In the genomic region with DNA sequence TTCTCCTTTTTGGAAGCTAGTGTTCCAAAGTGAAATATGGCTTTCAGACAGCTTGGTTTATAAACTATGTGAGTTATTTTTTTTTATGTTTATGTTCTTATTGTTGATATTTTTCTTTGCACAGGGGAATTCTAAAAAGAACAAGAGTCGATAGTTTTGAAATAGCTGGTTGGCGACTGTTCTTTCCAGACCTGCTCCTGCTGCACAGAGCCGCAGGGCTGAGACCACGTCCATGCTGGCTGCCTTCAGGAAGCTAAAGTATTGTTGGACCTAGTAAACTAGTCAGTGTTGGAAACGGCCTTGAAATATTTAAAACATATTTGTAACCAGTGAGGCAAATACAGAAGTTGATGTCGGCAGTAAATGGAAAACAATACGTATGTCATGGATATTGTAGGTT, we compare ENCODE assay signal across 30 cellular contexts. TPM values are rescaled to one million over a fixed set of nuclear protein-coding genes. Genes with fewer than 3 reads are reported as not detected.
DNase-seq lines count a peak whose midpoint lies in the region; ATAC-seq, FAIRE-seq and TF ChIP-seq lines count a peak whose summit lies in the region.
"Had no signal": no experiment of that assay in that cellular context is flagged by ENCODE, and none has a peak within 500 bp of the region (broad histone marks: within the 10 kb centered on the region; RNA-seq: fewer than 3 reads in every experiment).

No MANE protein-coding gene starts in this region.

- DNase-seq in right cardiac atrium (peak in 1 of 3 donors; percentile 70), heart left ventricle (no peak), fibroblast of the aortic adventitia (ENCODE audit: low read depth) (peak; percentile 36), sigmoid colon (no peak), aorta (no peak), GM12892 (ENCODE audit: insufficient read length) (no peak), chondrocyte (ENCODE audit: low spot score) (no peak)
- DNase-seq: ACHN; activated CD4-positive, alpha-beta T cell treated with anti-CD3 and anti-CD28 coated beads for 48 hours; activated effector memory CD4-positive, alpha-beta T cell treated with anti-CD3 and anti-CD28 coated beads, Interleukin-2, amount 50 U/mL, for 16 hours; activated naive CD8-positive, alpha-beta T cell treated with anti-CD3 and anti-CD28 coated beads, Interleukin-2, amount 10 ng/mL, durations not matched to agents 7 days and 5 days; activated T-cell treated with anti-CD3 and anti-CD28 coated beads, Interleukin-2, amount 50 U/mL, for 1 hour; body of pancreas; foreskin melanocyte; MG63; naive thymus-derived CD4-positive, alpha-beta T cell; NCI-H2029 treated with DMSO at 0.1 percent for 48 hours; NCI-H2227 treated with DMSO at 0.1 percent for 48 hours; NCI-H526 treated with DMSO at 0.1 percent for 48 hours; SHP77 treated with DMSO at 0.1 percent for 48 hours; stimulated activated CD4-positive, alpha-beta T cell treated with anti-CD3 and anti-CD28 coated beads, Interleukin-2, amount 100 ng/mL, for 24 hours; SW 1271; T-helper 9 cell had no signal

- H3K9me3 Mint-ChIP-seq in chondrocyte (ENCODE audit: low read depth), result no peaks in the 10 kb centered on the region
- H3K9me3 Mint-ChIP-seq: activated naive CD8-positive, alpha-beta T cell treated with anti-CD3 and anti-CD28 coated beads, Interleukin-2, amount 10 ng/mL, durations not matched to agents 7 days and 5 days had no signal

- WGBS in right cardiac atrium, result 58% methylated on average over 7 of the region's 7 CpGs
- WGBS in heart left ventricle, 4 donors, result 69 to 82% (median 75%) methylated on average over 7 of the region's 7 CpGs
- WGBS in sigmoid colon, 2 donors, result 87 to 93% methylated on average over 7 of the region's 7 CpGs
- 63 to 69% methylated on average over 7 of the region's 7 CpGs for WGBS in aorta, 2 donors

- peaks cover 11% of the 10 kb centered on the region for H3K4me1 Mint-ChIP-seq in chondrocyte (ENCODE audit: low read depth)

- TF ChIP-seq CTCF in heart left ventricle (IDR thresholded peaks at IDR 0.05), result no peak
- TF ChIP-seq CTCF in fibroblast of the aortic adventitia (IDR thresholded peaks at IDR 0.05; ENCODE audit: insufficient read depth, low read length), result no peak
- no peak for TF ChIP-seq CTCF in sigmoid colon (IDR thresholded peaks at IDR 0.05)
- no peak for TF ChIP-seq CTCF in chondrocyte (IDR thresholded peaks at IDR 0.05)

- peaks cover 29% of the 10 kb centered on the region for H3K36me3 Mint-ChIP-seq in chondrocyte (ENCODE audit: low read depth)

- no peak overlapping the region for H3K4me3 ChIP-seq in right cardiac atrium (ENCODE audit: low read length)
- no peak overlapping the region for H3K4me3 ChIP-seq in heart left ventricle
- no peak overlapping the region for H3K4me3 ChIP-seq in fibroblast of the aortic adventitia (ENCODE audit: low read depth, low read length)
- H3K4me3 ChIP-seq in sigmoid colon, result no peak overlapping the region
- H3K4me3 ChIP-seq in aorta (ENCODE audit: low read length in 2 of 2), result no peak overlapping the region
- H3K4me3 ChIP-seq: BLaER1, body of pancreas, MG63, vagina had no signal

- TF ChIP-seq EP300 in sigmoid colon (IDR thresholded peaks at IDR 0.05), result no peak

- H3K9me3 ChIP-seq in right cardiac atrium (ENCODE audit: control insufficient read depth, low read length), result no peaks in the 10 kb centered on the region
- no peaks in the 10 kb centered on the region for H3K9me3 ChIP-seq in heart left ventricle
- no peaks in the 10 kb centered on the region for H3K9me3 ChIP-seq in sigmoid colon
- H3K9me3 ChIP-seq in aorta (ENCODE audit: control insufficient read depth, low read length), result no peaks in the 10 kb centered on the region
- H3K9me3 ChIP-seq: BLaER1, body of pancreas, MG63, vagina had no signal

- peaks cover 5% of the 10 kb centered on the region for H3K4me1 ChIP-seq in right cardiac atrium (ENCODE audit: control insufficient read depth, insufficient read depth, low read length)
- peaks cover 0 to 22% (median 10%) of the 10 kb centered on the region in 12 donors for H3K4me1 ChIP-seq in heart left ventricle
- peaks cover 7 to 64% (median 48%) of the 10 kb centered on the region in 4 donors for H3K4me1 ChIP-seq in sigmoid colon
- no peaks in the 10 kb centered on the region for H3K4me1 ChIP-seq in aorta (ENCODE audit: control insufficient read depth in 1 of 2, insufficient read depth in 2 of 2, low read length in 2 of 2)
- H3K4me1 ChIP-seq: body of pancreas had no signal

- FAIRE-seq in GM12892 (lab: Jason Lieb, UNC), result no peak
- FAIRE-seq: H1 had no signal

- no peak overlapping the region for H3K27ac Mint-ChIP-seq in chondrocyte (ENCODE audit: unreplicated experiment)
- H3K27ac Mint-ChIP-seq: activated naive CD8-positive, alpha-beta T cell treated with anti-CD3 and anti-CD28 coated beads, Interleukin-2, amount 10 ng/mL, durations not matched to agents 7 days and 5 days had no signal

- H3K27me3 ChIP-seq in right cardiac atrium (ENCODE audit: control insufficient read depth, insufficient read depth) (no peaks in the 10 kb centered on the region), heart left ventricle (no peaks in the 10 kb centered on the region), sigmoid colon (no peaks in the 10 kb centered on the region), aorta (ENCODE audit: control insufficient read depth in 1 of 2, insufficient read depth in 2 of 2, low read length in 1 of 2) (no peaks in the 10 kb centered on the region)
- H3K27me3 ChIP-seq: BLaER1, body of pancreas, MG63, vagina had no signal

- intact Hi-C loops in right cardiac atrium (cut with DNase I), result loop anchor here in 1 of 4 donors (10.0 kb wide), 1 partner anchor 70 kb away; no protein-coding TSS in a partner anchor
- intact Hi-C loops in heart left ventricle (cut with DNase I), result loop anchor here in 1 of 10 donors (10.0 kb wide), 1 partner anchor 70 kb away; no protein-coding TSS in a partner anchor
- intact Hi-C loops in sigmoid colon (cut with DNase I), result no loop called here
- intact Hi-C loops in aorta (cut with DNase I), result no loop called here

- H3K36me3 ChIP-seq in heart left ventricle (peaks cover 0 to 97% (median 63%) of the 10 kb centered on the region in 9 donors), sigmoid colon (peaks cover 0 to 17% (median 6%) of the 10 kb centered on the region in 4 donors), aorta (ENCODE audit: control insufficient read depth in 1 of 2, insufficient read depth in 2 of 2, low read length in 1 of 2) (peaks cover 0 to 11% of the 10 kb centered on the region in 2 donors)

- no peak for TF ChIP-seq POLR2A in heart left ventricle (IDR thresholded peaks at IDR 0.05)
- TF ChIP-seq POLR2A in sigmoid colon (IDR thresholded peaks at IDR 0.05), result no peak
- TF ChIP-seq POLR2A in GM12892 (IDR thresholded peaks at IDR 0.05; ENCODE audit: low read depth, low read length), result no peak

- ATAC-seq in right cardiac atrium (peak; percentile 67 to 73), heart left ventricle (no peak), aorta (ENCODE audit: low FRiP score) (no peak), HG03457 (IDR thresholded peaks at IDR 0.05; ENCODE audit: unreplicated experiment) (no peak)
- ATAC-seq: body of pancreas; left lobe of liver; naive thymus-derived CD4-positive, alpha-beta T cell had no signal

- peak overlapping the region; percentile 72 for H3K27ac ChIP-seq in right cardiac atrium (ENCODE audit: low read length)
- peak overlapping the region in 4 of 12 donors; percentile 4 to 90 (median 54) for H3K27ac ChIP-seq in heart left ventricle
- H3K27ac ChIP-seq in sigmoid colon, result peak overlapping the region; percentile 84 to 98 (median 94)
- H3K27ac ChIP-seq in aorta (ENCODE audit: low read depth in 1 of 2, low read length in 2 of 2), result no peak overlapping the region
- H3K27ac ChIP-seq: BLaER1, body of pancreas, vagina, VCaP had no signal

- H3K4me3 Mint-ChIP-seq in chondrocyte (ENCODE audit: unreplicated experiment), result no peak overlapping the region
- H3K4me3 Mint-ChIP-seq: activated naive CD8-positive, alpha-beta T cell treated with anti-CD3 and anti-CD28 coated beads, Interleukin-2, amount 10 ng/mL, durations not matched to agents 7 days and 5 days; naive thymus-derived CD4-positive, alpha-beta T cell had no signal

- H3K27me3 Mint-ChIP-seq in chondrocyte (ENCODE audit: low read depth), result no peaks in the 10 kb centered on the region
- H3K27me3 Mint-ChIP-seq: activated naive CD8-positive, alpha-beta T cell treated with anti-CD3 and anti-CD28 coated beads, Interleukin-2, amount 10 ng/mL, durations not matched to agents 7 days and 5 days; naive thymus-derived CD4-positive, alpha-beta T cell had no signal

RNA-seq across cellular contexts. Expression of gene STON1, which starts 15.4 kb away (rescaled TPM):
- 10 to 100 TPM in 3 of 4 donors, 1 to 10 TPM in 1; 8.8 to 18.0 (median 13.1) TPM for total RNA-seq in right cardiac atrium
- polyA plus RNA-seq in right cardiac atrium, result 5.9 TPM
- total RNA-seq in heart left ventricle, result 1 to 10 TPM; 2.8 to 8.6 (median 4.6) TPM
- polyA plus RNA-seq in heart left ventricle, result 1 to 10 TPM; 2.6 TPM
- total RNA-seq in fibroblast of the aortic adventitia (ENCODE audit: low replicate concordance), result 24.6 and 79.9 TPM in 2 replicates
- total RNA-seq in sigmoid colon, result 100 to 1,000 TPM; 121 to 218 (median 188) TPM
- 1 to 10 TPM; 1.8 to 6.1 (median 1.8) TPM for polyA plus RNA-seq in sigmoid colon
- 10 to 100 TPM; 27.5 to 28.6 TPM for total RNA-seq in aorta
- polyA plus RNA-seq in aorta, result 10 to 100 TPM; 12.8 to 22.2 TPM
- 0.68 TPM for polyA plus RNA-seq in GM12892 (2012; ENCODE audit: missing spikeins)
- total RNA-seq in chondrocyte, result 8.7 to 18.0 TPM (median 9.6 TPM) in 3 replicates
- total RNA-seq: HT-29 had no signal

Comparison
In these comparisons a context has a peak if more than half of its experiments do, and no peak if none do; other contexts are left out.
1. ATAC-seq: peak in right cardiac atrium (2 of 2); none in heart left ventricle (0 of 4), aorta (single experiment) and HG03457 (single experiment).
2. H3K27ac ChIP-seq: peak in right cardiac atrium (single experiment) and sigmoid colon (4 of 4); none in aorta (0 of 2).